Comparison of ENCODE assay signal across 19 cellular contexts in the genomic region with DNA sequence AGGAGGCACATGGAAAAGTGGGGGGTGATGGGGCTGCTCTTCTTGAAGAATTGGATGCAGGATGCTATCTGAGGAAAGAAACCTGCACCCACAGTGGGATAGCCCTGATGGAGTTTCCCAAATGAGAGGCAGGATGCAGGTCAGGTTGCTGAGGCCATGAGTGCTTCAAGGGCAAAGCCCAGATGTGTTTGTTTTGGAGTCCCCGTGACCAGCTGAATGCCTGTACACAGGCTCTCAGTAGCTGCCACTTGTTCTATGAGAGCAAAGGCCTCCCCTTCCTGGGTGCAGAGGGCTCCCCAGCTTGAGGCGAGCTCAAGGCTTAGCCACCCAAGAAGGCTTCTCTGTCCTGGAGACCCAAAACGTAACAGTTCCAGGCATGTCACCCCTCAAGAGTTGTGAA.
"Had no signal": no experiment of that assay in that cellular context is flagged by ENCODE, and none has a peak within 500 bp of the region (broad histone marks: within the 10 kb centered on the region; RNA-seq: fewer than 3 reads in every experiment).

No MANE protein-coding gene starts in this region.

- DNase-seq: effector memory CD8-positive, alpha-beta T cell; gastrocnemius medialis; heart right ventricle; hypothalamus; kidney glomerular epithelial cell; stimulated activated CD4-positive, alpha-beta T cell treated with anti-CD3 and anti-CD28 coated beads, Interleukin-4, amount 100 ng/mL, for 24 hours; testis had no signal

- ATAC-seq: effector memory CD8-positive, alpha-beta T cell; gastrocnemius medialis; heart right ventricle; mucosa of descending colon; naive thymus-derived CD8-positive, alpha-beta T cell; right cardiac atrium; stimulated activated memory B cell treated with anti-CD40 and anti-IgM and Interleukin-4, amounts not matched to agents 10 μg/mL and 1 μg/mL and 100 μg/mL, for 72 hours had no signal

- H3K4me2 ChIP-seq: smooth muscle cell had no signal

- H3K27ac ChIP-seq: epithelial cell of prostate, esophagus muscularis mucosa, heart right ventricle, neutrophil, ovary, testis had no signal

- H3K9me3 ChIP-seq: esophagus muscularis mucosa, gastrocnemius medialis, heart right ventricle, mucosa of descending colon, neutrophil, ovary, testis had no signal

- FAIRE-seq: colon, islet of Langerhans, urothelium cell line had no signal

- H3K27me3 ChIP-seq: esophagus muscularis mucosa, gastrocnemius medialis, heart right ventricle, neutrophil, ovary, testis had no signal

- H3K4me1 ChIP-seq: heart right ventricle, testis had no signal

- H3K4me3 ChIP-seq: esophagus muscularis mucosa, gastrocnemius medialis, heart right ventricle, mucosa of descending colon, ovary, smooth muscle cell, testis had no signal

- H3K36me3 ChIP-seq: gastrocnemius medialis, heart right ventricle, neutrophil, ovary had no signal
